In genomic region chr19:35937345-35938281, GRCh38 we compare ENCODE assay signal across 11 cellular contexts. TPM values are rescaled to one million over a fixed set of nuclear protein-coding genes. Genes with fewer than 3 reads are reported as not detected.
DNase-seq lines count a peak whose midpoint lies in the region; ATAC-seq and TF ChIP-seq lines count a peak whose summit lies in the region.
"Had no signal": no experiment of that assay in that cellular context is flagged by ENCODE, and none has a peak within 500 bp of the region (broad histone marks: within the 10 kb centered on the region; RNA-seq: fewer than 3 reads in every experiment).

No MANE protein-coding gene starts in this region.

- peak overlapping the region; percentile 100 for H3K4me2 ChIP-seq in KMS-11

- CTCF ChIA-PET in AG04450 (lab: Charles Lee), result interaction anchor here (0.5 to 1.6 kb wide), 2 partner anchors 55 to 116 kb away, joined by 3 to 4 read pairs; no protein-coding TSS in a partner anchor

- no peaks in the 10 kb centered on the region for H3K36me3 ChIP-seq in KMS-11 (ENCODE audit: insufficient read depth)

- no peaks in the 10 kb centered on the region for H3K79me2 ChIP-seq in KMS-11 (ENCODE audit: insufficient read depth, low read depth)

- TF ChIP-seq CTCF in AG04450 (IDR thresholded peaks at IDR 0.05; ENCODE audit: low read depth, low read length) (no peak), KMS-11 (conservative IDR thresholded peaks at IDR 0.05; ENCODE audit: low read depth, low read length) (no peak), choroid plexus epithelial cell (conservative IDR thresholded peaks at IDR 0.05; ENCODE audit: low read depth, low read length) (no peak)

- ATAC-seq in naive thymus-derived CD8-positive, alpha-beta T cell, result peak; percentile 44 to 71
- no peak for ATAC-seq in HG02973 (IDR thresholded peaks at IDR 0.05; ENCODE audit: unreplicated experiment)

- H3K27me3 ChIP-seq in AG04450 (ENCODE audit: control insufficient read depth, insufficient read depth, low read length), result no peaks in the 10 kb centered on the region
- no peaks in the 10 kb centered on the region; the same call in 1 of the 2 replicates for H3K27me3 ChIP-seq in KMS-11 (ENCODE audit: insufficient read depth, low read depth)
- H3K27me3 ChIP-seq: thyroid gland had no signal

- H4K20me1 ChIP-seq in KMS-11 (ENCODE audit: insufficient read depth), result no peaks in the 10 kb centered on the region

- H3K4me1 Mint-ChIP-seq in naive thymus-derived CD8-positive, alpha-beta T cell, result peaks cover 23 to 52% (median 35%) of the 10 kb centered on the region in 4 donors

- H3K36me3 Mint-ChIP-seq in naive thymus-derived CD8-positive, alpha-beta T cell, result peaks cover 0 to 28% (median 2%) of the 10 kb centered on the region in 3 donors

- H3K27ac ChIP-seq in AG04450 (ENCODE audit: low read depth, low read length) (no peak overlapping the region), KMS-11 (no peak overlapping the region)

- H3K9me3 ChIP-seq in AG04450 (ENCODE audit: control insufficient read depth, insufficient read depth, low read length), result no peaks in the 10 kb centered on the region; the same call in 1 of the 2 replicates
- H3K9me3 ChIP-seq: thyroid gland had no signal

- DNase-seq in AG04450 (ENCODE audit: low read depth, low spot score) (no peak), choroid plexus epithelial cell (ENCODE audit: low read depth) (no peak), NCI-H2029 treated with DMSO at 0.1 percent for 48 hours (lab: John Stamatoyannopoulos, UW) (no peak), NCI-H1436 (lab: John Stamatoyannopoulos, UW) (no peak)
- no peak for DNase-seq in naive thymus-derived CD8-positive, alpha-beta T cell
- DNase-seq in stimulated activated naive CD4-positive, alpha-beta T cell treated with Interleukin-2 at 50 U/mL for 16 hours (lab: John Stamatoyannopoulos, UW), result no peak
- DNase-seq: NCI-H1694 treated with DMSO at 0.1 percent for 48 hours had no signal

- H2AFZ ChIP-seq in KMS-11 (ENCODE audit: low read depth), result peak overlapping the region; percentile 83; the same call in 1 of the 2 replicates

- peak overlapping the region; percentile 74 for H3K4me3 ChIP-seq in AG04450 (ENCODE audit: low read depth, low read length)
- no peak overlapping the region for H3K4me3 ChIP-seq in KMS-11 (IDR thresholded peaks at IDR 0.05; ENCODE audit: insufficient read depth, low read depth, low read length)
- peak overlapping the region; percentile 58 for H3K4me3 ChIP-seq in choroid plexus epithelial cell (ENCODE audit: low read depth, low read length)

- H3K9me3 Mint-ChIP-seq in naive thymus-derived CD8-positive, alpha-beta T cell, result no peaks in the 10 kb centered on the region

- no peak overlapping the region for H3K9ac ChIP-seq in KMS-11

- H3K27ac Mint-ChIP-seq in naive thymus-derived CD8-positive, alpha-beta T cell, result peak overlapping the region; percentile 33 to 92 (median 80)

- H3K4me1 ChIP-seq in KMS-11 (ENCODE audit: low read depth, poor library complexity, severe bottlenecking), result peaks cover 20% of the 10 kb centered on the region

- peaks cover 0 to 4% (median 0%) of the 10 kb centered on the region in 5 donors for H3K27me3 Mint-ChIP-seq in naive thymus-derived CD8-positive, alpha-beta T cell

- POLR2A ChIA-PET in AG04450 (lab: Yijun Ruan, JAX), result interaction anchor here (0.7 kb wide), 1 partner anchor 58 kb away, joined by 3 read pairs; no protein-coding TSS in a partner anchor
- POLR2A ChIA-PET in naive thymus-derived CD8-positive, alpha-beta T cell (lab: Charles Lee), result interaction anchor here (0.6 to 2.8 kb wide), 4 partner anchors 13 to 53 kb away, joined by 3 to 12 read pairs (median 3); no protein-coding TSS in a partner anchor

- peak overlapping the region; percentile 73 to 96 (median 82) for H3K4me3 Mint-ChIP-seq in naive thymus-derived CD8-positive, alpha-beta T cell

RNA-seq across cellular contexts. Expression of gene LRFN3, which starts 1.4 kb away (rescaled TPM):
- 0.69 and 1.1 TPM in 2 replicates for polyA plus RNA-seq in AG04450 (2011; rRNA removed)
- 0.46 and 1.1 TPM in 2 replicates for polyA minus RNA-seq in AG04450 (2011; rRNA and poly(A)+ RNA removed)
- total RNA-seq in naive thymus-derived CD8-positive, alpha-beta T cell, result 10 to 100 TPM; 11.2 to 11.4 TPM
- polyA plus RNA-seq in naive thymus-derived CD8-positive, alpha-beta T cell, result 1 to 10 TPM in 2 of 3 donors, under 1 TPM in 1; 0.62 to 1.4 (median 1.1) TPM

RNA-seq across cellular contexts. Expression of gene TYROBP, which starts 29.5 kb away (rescaled TPM):
- polyA plus RNA-seq in AG04450 (2011; rRNA removed), result not detected in 2 replicates
- polyA minus RNA-seq in AG04450 (2011; rRNA and poly(A)+ RNA removed), result not detected in 2 replicates
- 1 to 10 TPM; 3.1 to 5.8 TPM for total RNA-seq in naive thymus-derived CD8-positive, alpha-beta T cell
- polyA plus RNA-seq in naive thymus-derived CD8-positive, alpha-beta T cell, result 10 to 100 TPM in 1 of 3 donors, 1 to 10 TPM in 2; 4.4 to 72.6 (median 5.6) TPM
- total RNA-seq: glomerular endothelial cell had no signal

RNA-seq across cellular contexts. Expression of gene HCST, which starts 35.3 kb away (rescaled TPM):
- polyA plus RNA-seq in AG04450 (2011; rRNA removed), result 0.31 and 0.42 TPM in 2 replicates
- polyA minus RNA-seq in AG04450 (2011; rRNA and poly(A)+ RNA removed), result 0.69 and 0.78 TPM in 2 replicates
- 10 to 100 TPM; 85.7 to 87.7 TPM for total RNA-seq in naive thymus-derived CD8-positive, alpha-beta T cell
- polyA plus RNA-seq in naive thymus-derived CD8-positive, alpha-beta T cell, result 1,000 to 10,000 TPM; 1,254 to 1,751 (median 1,469) TPM
- total RNA-seq: glomerular endothelial cell had no signal

RNA-seq across cellular contexts. Expression of gene NFKBID, which starts 37.3 kb away (rescaled TPM):
- polyA plus RNA-seq in AG04450 (2011; rRNA removed), result 1.5 and 2.3 TPM in 2 replicates
- polyA minus RNA-seq in AG04450 (2011; rRNA and poly(A)+ RNA removed), result 3.2 and 5.4 TPM in 2 replicates
- 10 to 100 TPM; 42.7 to 48.7 TPM for total RNA-seq in naive thymus-derived CD8-positive, alpha-beta T cell
- 1 to 10 TPM; 1.2 to 2.8 (median 2.5) TPM for polyA plus RNA-seq in naive thymus-derived CD8-positive, alpha-beta T cell

RNA-seq across cellular contexts. Expression of gene SDHAF1, which starts 57.4 kb away (rescaled TPM):
- 7.5 and 8.3 TPM in 2 replicates for polyA plus RNA-seq in AG04450 (2011; rRNA removed)
- 2.2 and 2.8 TPM in 2 replicates for polyA minus RNA-seq in AG04450 (2011; rRNA and poly(A)+ RNA removed)
- total RNA-seq in naive thymus-derived CD8-positive, alpha-beta T cell, result 10 to 100 TPM; 19.4 to 24.2 TPM
- polyA plus RNA-seq in naive thymus-derived CD8-positive, alpha-beta T cell, result 10 to 100 TPM; 31.9 to 50.9 (median 34.9) TPM

Comparison
In these comparisons a context has a peak if more than half of its experiments do, and no peak if none do; other contexts are left out.
1. RNA of gene HCST, which starts 35.3 kb away (polyA plus RNA-seq): 1,254 to 1,751 TPM in naive thymus-derived CD8-positive, alpha-beta T cell; 0.31 to 0.42 TPM in AG04450; every median in the first group is over 100 times any median in the second.